1 cellular context compared by ENCODE assay signal in genomic region chr5:87266914-87267573, GRCh38.
TF ChIP-seq lines count a peak whose summit lies in the region.

No MANE protein-coding gene starts in this region.

TF ChIP-seq in GM12878, 131 proteins besides CTCF, POLR2A, EP300 and RAD21 (continued from another document and continues in another):
- TF ChIP-seq STAT1 (conservative IDR thresholded peaks at IDR 0.05) (no peak), SMC3 (IDR thresholded peaks at IDR 0.05; ENCODE audit: borderline replicate concordance, low read length) (no peak), NFIC (IDR thresholded peaks at IDR 0.05; ENCODE audit: low read depth, low read length) (peak; percentile 66; the same call in 1 of the 2 replicates), ATF3 (IDR thresholded peaks at IDR 0.05; ENCODE audit: borderline replicate concordance, extremely low read depth, low read depth, low read length) (no peak), CHD1 (IDR thresholded peaks at IDR 0.05; ENCODE audit: low read depth, low read length) (0 out of 2 replicates have a peak, but pooled peaks have one; percentile 11), CEBPZ (IDR thresholded peaks at IDR 0.05; ENCODE audit: low read depth, low read length) (no peak), TAF1 (IDR thresholded peaks at IDR 0.05; ENCODE audit: borderline replicate concordance, low read depth, low read length) (no peak), ETV6 (conservative IDR thresholded peaks at IDR 0.05 in 1 of 2, IDR thresholded peaks at IDR 0.05 in 1 of 2; ENCODE audit: borderline replicate concordance in 1 of 2, low read depth in 1 of 2) (peak in 1 of 2 experiments; percentile 68; a peak in 2 of 4 replicates), SUZ12 (IDR thresholded peaks at IDR 0.05; ENCODE audit: unreplicated experiment) (no peak), SUPT20H (IDR thresholded peaks at IDR 0.05; ENCODE audit: borderline replicate concordance, control insufficient read depth, low read depth, low read length) (no peak), TARDBP (IDR thresholded peaks at IDR 0.05; ENCODE audit: borderline replicate concordance) (no peak), FOXK2 (IDR thresholded peaks at IDR 0.05) (no peak), ZNF274 (IDR thresholded peaks at IDR 0.05; ENCODE audit: insufficient read depth, insufficient read length) (no peak), EGR1 (IDR thresholded peaks at IDR 0.05; ENCODE audit: borderline replicate concordance in 1 of 2, low read depth in 2 of 2, low read length in 2 of 2) (no peak), E2F8 (IDR thresholded peaks at IDR 0.05; ENCODE audit: low read depth, partially characterized antibody) (no peak), IKZF1 (conservative IDR thresholded peaks at IDR 0.05) (no peak), GATAD2B (conservative IDR thresholded peaks at IDR 0.05; ENCODE audit: low read depth) (peak; percentile 20; the same call in 1 of the 2 replicates), HDAC6 (IDR thresholded peaks at IDR 0.05; ENCODE audit: unreplicated experiment) (no peak), SP1 (IDR thresholded peaks at IDR 0.05; ENCODE audit: low read depth, low read length) (no peak), BACH1 (IDR thresholded peaks at IDR 0.05; ENCODE audit: borderline replicate concordance) (no peak), SMAD5 (IDR thresholded peaks at IDR 0.05; ENCODE audit: low read depth) (no peak), BCL3 (IDR thresholded peaks at IDR 0.05; ENCODE audit: borderline replicate concordance, insufficient read depth, low read depth, low read length, poor library complexity, severe bottlenecking) (no peak), SKIL (IDR thresholded peaks at IDR 0.05; ENCODE audit: low read depth, poor library complexity, severe bottlenecking) (no peak), BCL11A (IDR thresholded peaks at IDR 0.05; ENCODE audit: low read depth, low read length) (no peak), SIX5 (IDR thresholded peaks at IDR 0.05; ENCODE audit: low read depth, low read length, severe bottlenecking) (no peak), ASH2L (IDR thresholded peaks at IDR 0.05; ENCODE audit: borderline replicate concordance, low read depth) (no peak; the same call in 1 of the 2 replicates), FOXM1 (IDR thresholded peaks at IDR 0.05; ENCODE audit: low read depth, low read length) (peak; percentile 38; the same call in 1 of the 2 replicates), MTA3 (IDR thresholded peaks at IDR 0.05; ENCODE audit: borderline replicate concordance, low read length) (peak; percentile 73; the same call in 1 of the 2 replicates)
- TF ChIP-seq, protein P1, sequence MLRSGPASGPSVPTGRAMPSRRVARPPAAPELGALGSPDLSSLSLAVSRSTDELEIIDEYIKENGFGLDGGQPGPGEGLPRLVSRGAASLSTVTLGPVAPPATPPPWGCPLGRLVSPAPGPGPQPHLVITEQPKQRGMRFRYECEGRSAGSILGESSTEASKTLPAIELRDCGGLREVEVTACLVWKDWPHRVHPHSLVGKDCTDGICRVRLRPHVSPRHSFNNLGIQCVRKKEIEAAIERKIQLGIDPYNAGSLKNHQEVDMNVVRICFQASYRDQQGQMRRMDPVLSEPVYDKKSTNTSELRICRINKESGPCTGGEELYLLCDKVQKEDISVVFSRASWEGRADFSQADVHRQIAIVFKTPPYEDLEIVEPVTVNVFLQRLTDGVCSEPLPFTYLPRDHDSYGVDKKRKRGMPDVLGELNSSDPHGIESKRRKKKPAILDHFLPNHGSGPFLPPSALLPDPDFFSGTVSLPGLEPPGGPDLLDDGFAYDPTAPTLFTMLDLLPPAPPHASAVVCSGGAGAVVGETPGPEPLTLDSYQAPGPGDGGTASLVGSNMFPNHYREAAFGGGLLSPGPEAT (IDR thresholded peaks at IDR 0.05; ENCODE audit: low read depth), result no peak
- TF ChIP-seq, protein P2, sequence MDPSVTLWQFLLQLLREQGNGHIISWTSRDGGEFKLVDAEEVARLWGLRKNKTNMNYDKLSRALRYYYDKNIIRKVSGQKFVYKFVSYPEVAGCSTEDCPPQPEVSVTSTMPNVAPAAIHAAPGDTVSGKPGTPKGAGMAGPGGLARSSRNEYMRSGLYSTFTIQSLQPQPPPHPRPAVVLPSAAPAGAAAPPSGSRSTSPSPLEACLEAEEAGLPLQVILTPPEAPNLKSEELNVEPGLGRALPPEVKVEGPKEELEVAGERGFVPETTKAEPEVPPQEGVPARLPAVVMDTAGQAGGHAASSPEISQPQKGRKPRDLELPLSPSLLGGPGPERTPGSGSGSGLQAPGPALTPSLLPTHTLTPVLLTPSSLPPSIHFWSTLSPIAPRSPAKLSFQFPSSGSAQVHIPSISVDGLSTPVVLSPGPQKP (IDR thresholded peaks at IDR 0.05; ENCODE audit: low read depth, low read length), result no peak
- TF ChIP-seq, protein P3, sequence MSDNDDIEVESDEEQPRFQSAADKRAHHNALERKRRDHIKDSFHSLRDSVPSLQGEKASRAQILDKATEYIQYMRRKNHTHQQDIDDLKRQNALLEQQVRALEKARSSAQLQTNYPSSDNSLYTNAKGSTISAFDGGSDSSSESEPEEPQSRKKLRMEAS (IDR thresholded peaks at IDR 0.05; ENCODE audit: low read depth, low read length), result no peak
- TF ChIP-seq, protein P4, sequence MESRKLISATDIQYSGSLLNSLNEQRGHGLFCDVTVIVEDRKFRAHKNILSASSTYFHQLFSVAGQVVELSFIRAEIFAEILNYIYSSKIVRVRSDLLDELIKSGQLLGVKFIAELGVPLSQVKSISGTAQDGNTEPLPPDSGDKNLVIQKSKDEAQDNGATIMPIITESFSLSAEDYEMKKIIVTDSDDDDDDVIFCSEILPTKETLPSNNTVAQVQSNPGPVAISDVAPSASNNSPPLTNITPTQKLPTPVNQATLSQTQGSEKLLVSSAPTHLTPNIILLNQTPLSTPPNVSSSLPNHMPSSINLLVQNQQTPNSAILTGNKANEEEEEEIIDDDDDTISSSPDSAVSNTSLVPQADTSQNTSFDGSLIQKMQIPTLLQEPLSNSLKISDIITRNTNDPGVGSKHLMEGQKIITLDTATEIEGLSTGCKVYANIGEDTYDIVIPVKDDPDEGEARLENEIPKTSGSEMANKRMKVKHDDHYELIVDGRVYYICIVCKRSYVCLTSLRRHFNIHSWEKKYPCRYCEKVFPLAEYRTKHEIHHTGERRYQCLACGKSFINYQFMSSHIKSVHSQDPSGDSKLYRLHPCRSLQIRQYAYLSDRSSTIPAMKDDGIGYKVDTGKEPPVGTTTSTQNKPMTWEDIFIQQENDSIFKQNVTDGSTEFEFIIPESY (IDR thresholded peaks at IDR 0.05), result no peak
- TF ChIP-seq, protein P5, sequence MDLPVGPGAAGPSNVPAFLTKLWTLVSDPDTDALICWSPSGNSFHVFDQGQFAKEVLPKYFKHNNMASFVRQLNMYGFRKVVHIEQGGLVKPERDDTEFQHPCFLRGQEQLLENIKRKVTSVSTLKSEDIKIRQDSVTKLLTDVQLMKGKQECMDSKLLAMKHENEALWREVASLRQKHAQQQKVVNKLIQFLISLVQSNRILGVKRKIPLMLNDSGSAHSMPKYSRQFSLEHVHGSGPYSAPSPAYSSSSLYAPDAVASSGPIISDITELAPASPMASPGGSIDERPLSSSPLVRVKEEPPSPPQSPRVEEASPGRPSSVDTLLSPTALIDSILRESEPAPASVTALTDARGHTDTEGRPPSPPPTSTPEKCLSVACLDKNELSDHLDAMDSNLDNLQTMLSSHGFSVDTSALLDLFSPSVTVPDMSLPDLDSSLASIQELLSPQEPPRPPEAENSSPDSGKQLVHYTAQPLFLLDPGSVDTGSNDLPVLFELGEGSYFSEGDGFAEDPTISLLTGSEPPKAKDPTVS (IDR thresholded peaks at IDR 0.05; ENCODE audit: low read depth, low read length), result no peak
- TF ChIP-seq, protein P6, sequence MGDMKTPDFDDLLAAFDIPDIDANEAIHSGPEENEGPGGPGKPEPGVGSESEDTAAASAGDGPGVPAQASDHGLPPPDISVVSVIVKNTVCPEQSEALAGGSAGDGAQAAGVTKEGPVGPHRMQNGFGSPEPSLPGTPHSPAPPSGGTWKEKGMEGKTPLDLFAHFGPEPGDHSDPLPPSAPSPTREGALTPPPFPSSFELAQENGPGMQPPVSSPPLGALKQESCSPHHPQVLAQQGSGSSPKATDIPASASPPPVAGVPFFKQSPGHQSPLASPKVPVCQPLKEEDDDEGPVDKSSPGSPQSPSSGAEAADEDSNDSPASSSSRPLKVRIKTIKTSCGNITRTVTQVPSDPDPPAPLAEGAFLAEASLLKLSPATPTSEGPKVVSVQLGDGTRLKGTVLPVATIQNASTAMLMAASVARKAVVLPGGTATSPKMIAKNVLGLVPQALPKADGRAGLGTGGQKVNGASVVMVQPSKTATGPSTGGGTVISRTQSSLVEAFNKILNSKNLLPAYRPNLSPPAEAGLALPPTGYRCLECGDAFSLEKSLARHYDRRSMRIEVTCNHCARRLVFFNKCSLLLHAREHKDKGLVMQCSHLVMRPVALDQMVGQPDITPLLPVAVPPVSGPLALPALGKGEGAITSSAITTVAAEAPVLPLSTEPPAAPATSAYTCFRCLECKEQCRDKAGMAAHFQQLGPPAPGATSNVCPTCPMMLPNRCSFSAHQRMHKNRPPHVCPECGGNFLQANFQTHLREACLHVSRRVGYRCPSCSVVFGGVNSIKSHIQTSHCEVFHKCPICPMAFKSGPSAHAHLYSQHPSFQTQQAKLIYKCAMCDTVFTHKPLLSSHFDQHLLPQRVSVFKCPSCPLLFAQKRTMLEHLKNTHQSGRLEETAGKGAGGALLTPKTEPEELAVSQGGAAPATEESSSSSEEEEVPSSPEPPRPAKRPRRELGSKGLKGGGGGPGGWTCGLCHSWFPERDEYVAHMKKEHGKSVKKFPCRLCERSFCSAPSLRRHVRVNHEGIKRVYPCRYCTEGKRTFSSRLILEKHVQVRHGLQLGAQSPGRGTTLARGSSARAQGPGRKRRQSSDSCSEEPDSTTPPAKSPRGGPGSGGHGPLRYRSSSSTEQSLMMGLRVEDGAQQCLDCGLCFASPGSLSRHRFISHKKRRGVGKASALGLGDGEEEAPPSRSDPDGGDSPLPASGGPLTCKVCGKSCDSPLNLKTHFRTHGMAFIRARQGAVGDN (IDR thresholded peaks at IDR 0.05), result no peak
